ENCODE assay signal across 8 cellular contexts in the genomic region with DNA sequence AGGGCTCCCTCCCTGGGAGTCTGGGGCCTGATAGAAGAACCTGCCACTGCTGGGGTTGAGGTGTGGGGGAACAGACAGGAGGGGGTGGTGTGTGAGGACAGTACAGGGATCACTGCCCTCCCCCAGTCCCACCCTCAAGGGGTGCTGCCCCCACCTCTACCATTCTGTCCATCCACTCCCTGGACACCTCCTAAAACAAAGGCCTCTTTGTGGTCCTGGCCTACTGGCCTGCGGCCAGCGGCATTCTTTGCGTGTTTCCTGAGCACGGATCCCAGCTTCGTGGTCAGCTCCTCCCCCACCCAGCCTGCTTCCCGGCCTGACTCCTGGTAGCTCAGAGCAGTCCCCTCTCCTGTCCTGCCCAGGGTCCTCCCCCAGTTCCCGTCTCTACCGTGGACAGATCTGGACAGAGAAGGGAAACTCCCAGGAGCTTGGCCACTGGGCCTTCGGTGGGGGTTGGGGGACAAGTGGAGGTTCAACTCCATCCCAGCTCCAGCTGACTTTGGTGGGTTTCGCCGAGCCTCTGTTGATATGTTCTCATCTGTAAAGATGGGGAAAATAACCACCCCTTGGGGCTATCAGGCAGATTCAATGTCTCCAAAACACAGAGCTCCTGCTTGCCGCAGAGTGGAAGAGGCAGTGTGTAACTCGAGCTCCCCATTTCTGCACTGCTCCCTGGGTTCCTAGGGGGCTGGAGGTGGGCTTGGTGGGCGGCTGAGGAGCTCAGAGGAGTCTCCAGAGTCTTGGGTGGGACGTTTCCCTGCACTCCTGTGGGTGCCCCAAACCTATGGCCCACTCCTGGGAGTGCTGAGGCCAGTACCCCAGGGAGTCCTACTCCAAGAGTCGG. TPM values are rescaled to one million over a fixed set of nuclear protein-coding genes. Genes with fewer than 3 reads are reported as not detected.
A peak's percentile ranks its signal among the peaks of the same experiment; 100 is the strongest.
DNase-seq lines count a peak whose midpoint lies in the region; ATAC-seq, FAIRE-seq and TF ChIP-seq lines count a peak whose summit lies in the region.

No MANE protein-coding gene starts in this region.

- H3K79me2 ChIP-seq in hepatocyte = peaks cover 5% of the 10 kb centered on the region

- TF ChIP-seq CTCF in astrocyte of the cerebellum (IDR thresholded peaks at IDR 0.05; ENCODE audit: low read depth, low read length, missing control alignments) (no peak), hepatocyte (IDR thresholded peaks at IDR 0.05; ENCODE audit: poor library complexity) (no peak)

- peak overlapping the region; percentile 100 for H3K27ac ChIP-seq in hepatocyte

- peak; percentile 90 for FAIRE-seq in H54 (lab: Jason Lieb, UNC)

- no peak for ATAC-seq in HG02973 (IDR thresholded peaks at IDR 0.05; ENCODE audit: unreplicated experiment)

- peaks cover 7% of the 10 kb centered on the region for H3K27me3 ChIP-seq in hepatocyte
- H3K27me3 ChIP-seq in skeletal muscle satellite cell (ENCODE audit: control insufficient read depth, insufficient read depth, low read length) = no peaks in the 10 kb centered on the region

- in situ Hi-C loops in astrocyte of the cerebellum (cut with HindIII; ENCODE audit: low sequenced_read_pairs) = loop anchor here (25.0 kb wide), 1 partner anchor 183 kb away; no protein-coding TSS in a partner anchor

- H3K36me3 ChIP-seq in hepatocyte (replicated peaks; ENCODE audit: insufficient read depth, low read depth) = no peaks in the 10 kb centered on the region
- H3K36me3 ChIP-seq in skeletal muscle satellite cell (ENCODE audit: insufficient read depth, low read length) = peaks cover 7% of the 10 kb centered on the region

- no peak for TF ChIP-seq POLR2A in H54 (IDR thresholded peaks at IDR 0.05; ENCODE audit: low read depth, low read length)

- peak overlapping the region; percentile 6 for H3K4me3 ChIP-seq in astrocyte of the cerebellum (ENCODE audit: low read depth, low read length)
- no peak overlapping the region for H3K4me3 ChIP-seq in hepatocyte
- H3K4me3 ChIP-seq in skeletal muscle satellite cell (ENCODE audit: low read length) = peak overlapping the region; percentile 19

- no peaks in the 10 kb centered on the region for H3K9me2 ChIP-seq in hepatocyte (replicated peaks; ENCODE audit: insufficient read depth)

- H4K20me1 ChIP-seq in hepatocyte (ENCODE audit: insufficient read depth, poor library complexity, severe bottlenecking) = peaks cover 8% of the 10 kb centered on the region

- H2AFZ ChIP-seq in hepatocyte = no peak overlapping the region

- peak overlapping the region; percentile 67 for H3K4me2 ChIP-seq in hepatocyte
- peak overlapping the region; percentile 69 for H3K4me2 ChIP-seq in skeletal muscle satellite cell (ENCODE audit: low read length)

- WGBS in hepatocyte (ENCODE audit: low lambda C conversion rate, missing lambda C conversion rate) = 30% methylated on average over 16 of the region's 16 CpGs

- peak overlapping the region; percentile 78 for H3K9ac ChIP-seq in skeletal muscle satellite cell (ENCODE audit: low read depth, low read length)

- H3K9me3 ChIP-seq in hepatocyte (ENCODE audit: low read depth) (no peaks in the 10 kb centered on the region), skeletal muscle satellite cell (replicated peaks; ENCODE audit: low read length) (no peaks in the 10 kb centered on the region)

- DNase-seq in H54 (ENCODE audit: insufficient read length, low spot score) (peak; percentile 89), astrocyte of the cerebellum (ENCODE audit: low read depth) (peak; percentile 91), hepatocyte (ENCODE audit: low spot score) (peak; percentile 85), NCI-H1417 treated with DMSO at 0.1 percent for 48 hours (lab: John Stamatoyannopoulos, UW) (no peak), MV-4-11 (lab: John Stamatoyannopoulos, UW) (no peak)
- no peak for DNase-seq in stimulated activated CD4-positive, alpha-beta T cell treated with anti-CD3 and anti-CD28 coated beads, Interleukin-12 subunit alpha, Interleukin-12 subunit beta, amount 100 ng/mL, for 4 hours

- H3K4me1 ChIP-seq in hepatocyte (ENCODE audit: insufficient read depth) (peaks cover 82% of the 10 kb centered on the region), skeletal muscle satellite cell (ENCODE audit: control insufficient read depth, insufficient read depth, low read length) (peaks cover 68% of the 10 kb centered on the region)

RNA-seq across cellular contexts. Expression of gene LYL1, which starts 48.7 kb away (rescaled TPM):
- 0.36 and 0.47 TPM in 2 replicates for total RNA-seq in hepatocyte
- 1.0 and 1.4 TPM in 2 replicates for polyA plus RNA-seq in hepatocyte
- total RNA-seq in skeletal muscle satellite cell (2012; rRNA removed) = 1.0 and 1.1 TPM in 2 replicates

RNA-seq across cellular contexts. Expression of gene NFIX, which starts 58.7 kb away (rescaled TPM):
- 3.8 and 12.8 TPM in 2 replicates for total RNA-seq in hepatocyte
- 6.3 and 10.2 TPM in 2 replicates for polyA plus RNA-seq in hepatocyte
- 41.6 and 60.9 TPM in 2 replicates for total RNA-seq in skeletal muscle satellite cell (2012; rRNA removed)

Comparison
In these comparisons a context has a peak if more than half of its experiments do, and no peak if none do; other contexts are left out.
1. DNase-seq: peak in H54 (single experiment), astrocyte of the cerebellum (single experiment) and hepatocyte (single experiment); none in stimulated activated CD4-positive, alpha-beta T cell treated with anti-CD3 and anti-CD28 coated beads, Interleukin-12 subunit alpha, Interleukin-12 subunit beta, amount 100 ng/mL, for 4 hours (single experiment), NCI-H1417 treated with DMSO at 0.1 percent for 48 hours (single experiment) and MV-4-11 (single experiment).